22 cellular contexts compared by ENCODE assay signal in the genomic region with DNA sequence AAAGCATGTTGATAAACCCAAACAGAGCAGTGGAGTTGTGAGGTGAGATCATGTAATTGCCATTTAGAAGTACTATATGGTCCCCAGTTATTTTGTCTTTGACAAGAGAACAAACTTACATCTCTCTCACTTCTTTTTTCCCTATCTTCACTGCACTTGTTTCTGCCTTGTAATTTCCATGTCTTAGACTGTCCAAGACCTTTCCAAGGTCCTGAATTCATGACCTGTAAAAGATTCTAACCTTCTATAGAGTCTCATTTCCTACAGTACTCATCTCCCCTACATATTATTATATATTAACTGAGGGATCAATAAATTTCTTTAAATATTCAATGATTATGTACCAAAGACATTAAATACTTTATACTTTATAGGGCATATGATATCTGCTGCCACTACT.
DNase-seq lines count a peak whose midpoint lies in the region; ATAC-seq and TF ChIP-seq lines count a peak whose summit lies in the region.
"Had no signal": no experiment of that assay in that cellular context is flagged by ENCODE, and none has a peak within 500 bp of the region (broad histone marks: within the 10 kb centered on the region; RNA-seq: fewer than 3 reads in every experiment).

No MANE protein-coding gene starts in this region.

- H3K56ac ChIP-seq in mesendoderm (ENCODE audit: low read length) = no peak overlapping the region

- H2AK5ac ChIP-seq in mesendoderm (ENCODE audit: low read length) = no peak overlapping the region

- no peak overlapping the region for H3K4me2 ChIP-seq in mesendoderm (ENCODE audit: low read length)
- H3K4me2 ChIP-seq: BLaER1 treated with 17β-estradiol and CSF1 and Interleukin-3, amounts not matched to agents 10 nM and 100 nM had no signal

- TF ChIP-seq CTCF in cardiac muscle cell (IDR thresholded peaks at IDR 0.05; ENCODE audit: low read depth, low read length) (no peak), heart right ventricle (IDR thresholded peaks at IDR 0.05) (no peak)

- no peaks in the 10 kb centered on the region for H3K79me1 ChIP-seq in mesendoderm (ENCODE audit: low read length)

- DNase-seq in cardiac muscle cell (ENCODE audit: low read depth in 1 of 2, low spot score in 1 of 2) (peak; percentile 1 to 15), heart right ventricle (no peak), M059J (ENCODE audit: low read depth) (peak; percentile 2), mesendoderm (peak; percentile 1), NCI-H510A (lab: John Stamatoyannopoulos, UW) (no peak)
- DNase-seq: ACHN; AML-193; BE2C; CD4-positive, alpha-beta T cell; CD8-positive, alpha-beta memory T cell; DMS 273 treated with DMSO at 0.1 percent for 48 hours; DMS79; EL; GDM1; GM23248 had no signal

- no peak overlapping the region for H2BK5ac ChIP-seq in mesendoderm (ENCODE audit: low read length)

- H4K8ac ChIP-seq in mesendoderm (ENCODE audit: low read depth, low read length) = no peak overlapping the region

- H2BK15ac ChIP-seq in mesendoderm (replicated peaks; ENCODE audit: low read depth) = no peak overlapping the region

- no peaks in the 10 kb centered on the region for H3K36me3 ChIP-seq in cardiac muscle cell
- H3K36me3 ChIP-seq in heart right ventricle = no peaks in the 10 kb centered on the region
- H3K36me3 ChIP-seq in mesendoderm (ENCODE audit: control insufficient read depth, insufficient read depth, low read length) = no peaks in the 10 kb centered on the region
- H3K36me3 ChIP-seq: BE2C; BLaER1 treated with 17β-estradiol and CSF1 and Interleukin-3, amounts not matched to agents 10 nM and 100 nM; HAP-1 had no signal

- no peaks in the 10 kb centered on the region for H3K27me3 ChIP-seq in cardiac muscle cell
- H3K27me3 ChIP-seq in heart right ventricle = no peaks in the 10 kb centered on the region
- no peaks in the 10 kb centered on the region for H3K27me3 ChIP-seq in mesendoderm (ENCODE audit: insufficient read depth, low read length, poor library complexity)
- H3K27me3 ChIP-seq: BE2C; BLaER1 treated with 17β-estradiol and CSF1 and Interleukin-3, amounts not matched to agents 10 nM and 100 nM had no signal

- H3K4me1 ChIP-seq in cardiac muscle cell (ENCODE audit: low read depth) (no peaks in the 10 kb centered on the region), heart right ventricle (no peaks in the 10 kb centered on the region), mesendoderm (ENCODE audit: control insufficient read depth, low read depth, low read length) (no peaks in the 10 kb centered on the region)
- H3K4me1 ChIP-seq: BE2C; BLaER1 treated with 17β-estradiol and CSF1 and Interleukin-3, amounts not matched to agents 10 nM and 100 nM; HAP-1 had no signal

- no peak for ATAC-seq in heart right ventricle
- ATAC-seq in GM19351 (IDR thresholded peaks at IDR 0.05; ENCODE audit: unreplicated experiment) = no peak
- ATAC-seq in GM19035 (IDR thresholded peaks at IDR 0.05; ENCODE audit: unreplicated experiment) = no peak
- ATAC-seq in HG03342 (IDR thresholded peaks at IDR 0.05; ENCODE audit: unreplicated experiment) = no peak
- ATAC-seq: GM12878 had no signal

- H3K9me3 ChIP-seq in cardiac muscle cell (ENCODE audit: low read depth) (no peaks in the 10 kb centered on the region), heart right ventricle (peaks cover 0 to 5% (median 0%) of the 10 kb centered on the region in 11 donors)
- H3K9me3 ChIP-seq: BE2C; BLaER1 treated with 17β-estradiol and CSF1 and Interleukin-3, amounts not matched to agents 10 nM and 100 nM; HAP-1 had no signal

- H2BK120ac ChIP-seq in mesendoderm (ENCODE audit: low read depth, low read length) = no peak overlapping the region

- no peak overlapping the region for H3K4me3 ChIP-seq in cardiac muscle cell
- H3K4me3 ChIP-seq in heart right ventricle = no peak overlapping the region
- H3K4me3 ChIP-seq in mesendoderm (ENCODE audit: low read length) = no peak overlapping the region
- H3K4me3 ChIP-seq: BLaER1 treated with 17β-estradiol and CSF1 and Interleukin-3, amounts not matched to agents 10 nM and 100 nM; GM12878; GM23248; HAP-1 had no signal

- no peak overlapping the region for H4K5ac ChIP-seq in mesendoderm (ENCODE audit: low read length)

- H3K9ac ChIP-seq in mesendoderm (ENCODE audit: low read length) = no peak overlapping the region
- H3K9ac ChIP-seq: BLaER1 treated with 17β-estradiol and CSF1 and Interleukin-3, amounts not matched to agents 10 nM and 100 nM; GM23248 had no signal

- intact Hi-C loops in heart right ventricle (cut with DNase I) = no loop called here

- no peak overlapping the region for H3K4ac ChIP-seq in mesendoderm (ENCODE audit: low read depth, low read length)

- H3K27ac ChIP-seq in cardiac muscle cell = no peak overlapping the region
- H3K27ac ChIP-seq in heart right ventricle = no peak overlapping the region
- H3K27ac ChIP-seq in mesendoderm (ENCODE audit: low read depth, low read length) = no peak overlapping the region
- H3K27ac ChIP-seq: 22Rv1; BLaER1 treated with 17β-estradiol and CSF1 and Interleukin-3, amounts not matched to agents 10 nM and 100 nM; GM23248 had no signal

- no peak overlapping the region for H3K18ac ChIP-seq in mesendoderm (ENCODE audit: low read length)

- H3K79me2 ChIP-seq in mesendoderm (ENCODE audit: control insufficient read depth, insufficient read depth, low read length) = no peaks in the 10 kb centered on the region

- no peak overlapping the region for H3K23ac ChIP-seq in mesendoderm (ENCODE audit: low read length)

Comparison
In these comparisons a context has a peak if more than half of its experiments do, and no peak if none do; other contexts are left out.
1. DNase-seq: peak in cardiac muscle cell (2 of 2), M059J (single experiment) and mesendoderm (single experiment); none in heart right ventricle (0 of 2) and NCI-H510A (single experiment).